Comparison of ENCODE assay signal across 17 cellular contexts in the genomic region with DNA sequence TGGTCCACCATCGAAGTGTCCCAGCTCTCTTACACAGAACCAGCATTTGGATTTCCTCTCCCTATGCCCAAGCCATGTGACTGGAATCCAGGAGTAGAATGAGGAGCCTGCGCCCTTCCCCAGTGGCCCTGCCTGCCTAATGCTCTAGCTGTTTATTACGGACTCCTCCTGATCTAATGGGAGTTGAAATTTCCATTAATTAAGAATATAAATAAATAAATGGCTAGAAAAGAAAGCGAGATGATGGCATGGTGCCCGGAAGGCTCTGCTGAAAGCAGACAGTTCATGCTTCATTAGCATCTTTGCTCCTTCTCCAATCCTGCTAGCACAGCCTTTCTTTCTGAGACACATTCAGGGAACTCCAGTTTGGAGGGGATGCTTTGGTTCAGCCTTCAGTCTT.
"Had no signal": no experiment of that assay in that cellular context is flagged by ENCODE, and none has a peak within 500 bp of the region (broad histone marks: within the 10 kb centered on the region; RNA-seq: fewer than 3 reads in every experiment).

No MANE protein-coding gene starts in this region.

- DNase-seq: activated CD4-positive, alpha-beta memory T cell treated with anti-CD3 and anti-CD28 coated beads for 36 hours; activated CD8-positive, alpha-beta memory T cell treated with anti-CD3 and anti-CD28 coated beads, Interleukin-2, amount 50 U/mL, for 4 hours; activated gamma-delta T cell treated with Interleukin-2 at 50 U/mL for 16 hours; activated naive CD8-positive, alpha-beta T cell treated with anti-CD3 and anti-CD28 coated beads, Interleukin-2, amount 10 ng/mL, durations not matched to agents 7 days and 5 days; activated T-cell treated with anti-CD3 and anti-CD28 coated beads, Interleukin-2, amount 50 U/mL, for 72 hours; central memory CD4-positive, alpha-beta T cell; effector memory CD8-positive, alpha-beta T cell; immature natural killer cell; left colon; mucosa of descending colon; naive thymus-derived CD8-positive, alpha-beta T cell; occipital lobe; psoas muscle; sigmoid colon; stimulated activated naive CD4-positive, alpha-beta T cell had no signal

- ATAC-seq: activated T-cell treated with anti-CD3 and anti-CD28 coated beads, Interleukin-2, amount 50 U/mL, for 72 hours; effector memory CD8-positive, alpha-beta T cell; gastroesophageal sphincter; left colon; mucosa of descending colon; naive thymus-derived CD8-positive, alpha-beta T cell; psoas muscle had no signal

- FAIRE-seq: astrocyte had no signal
